In genomic region chr20:45927071-45927878, GRCh38 we compare ENCODE assay signal across 23 cellular contexts. TPM values are rescaled to one million over a fixed set of nuclear protein-coding genes. Genes with fewer than 3 reads are reported as not detected.
DNase-seq lines count a peak whose midpoint lies in the region; ATAC-seq and TF ChIP-seq lines count a peak whose summit lies in the region.
"Had no signal": no experiment of that assay in that cellular context is flagged by ENCODE, and none has a peak within 500 bp of the region (broad histone marks: within the 10 kb centered on the region; RNA-seq: fewer than 3 reads in every experiment).

No MANE protein-coding gene starts in this region.

- intact Hi-C loops in Panc1 (cut with micrococcal nuclease; ENCODE audit: unreplicated experiment) = no loop called here

- DNase-seq in DND-41 = no peak
- DNase-seq in Panc1 (ENCODE audit: low read depth, low spot score) = no peak
- DNase-seq in left lobe of liver (ENCODE audit: low spot score) = no peak
- no peak for DNase-seq in neural crest cell (ENCODE audit: low read depth, low spot score)
- no peak for DNase-seq in NCI-H345 (lab: John Stamatoyannopoulos, UW)
- no peak for DNase-seq in NCI-H82 treated with DMSO at 0.1 percent for 48 hours (lab: John Stamatoyannopoulos, UW; ENCODE audit: unreplicated experiment)
- DNase-seq in activated CD8-positive, alpha-beta memory T cell treated with anti-CD3 and anti-CD28 coated beads, Interleukin-2, amount 10 ng/mL, durations not matched to agents 7 days and 5 days = no peak
- DNase-seq: ACHN, AML-193, DMS79, NCI-H1048, NCI-H1436 treated with DMSO at 0.1 percent for 48 hours, NCI-H2029 treated with DMSO at 0.1 percent for 48 hours, NCI-H2171 treated with DMSO at 0.1 percent for 48 hours, NCI-H748 treated with DMSO at 0.1 percent for 48 hours, PC-3, Right ventricle myocardium superior had no signal

- H3K27ac ChIP-seq in DND-41 (ENCODE audit: low read length) = no peak overlapping the region
- H3K27ac ChIP-seq in Panc1 (ENCODE audit: low read length) = no peak overlapping the region
- H3K27ac ChIP-seq: KMS-11 had no signal

- TF ChIP-seq CTCF in DND-41 (IDR thresholded peaks at IDR 0.05; ENCODE audit: borderline replicate concordance, extremely low read depth, low read length, poor library complexity, severe bottlenecking) (no peak), Panc1 (IDR thresholded peaks at IDR 0.05) (no peak), neural crest cell (conservative IDR thresholded peaks at IDR 0.05) (no peak)

- no peaks in the 10 kb centered on the region for H3K36me3 ChIP-seq in DND-41 (ENCODE audit: insufficient read depth, low read length)
- no peaks in the 10 kb centered on the region for H3K36me3 ChIP-seq in Panc1 (ENCODE audit: control insufficient read depth, insufficient read depth, low read length)
- H3K36me3 ChIP-seq: HAP-1 had no signal

- ATAC-seq in DND-41 (ENCODE audit: insufficient read depth, low read depth) (peak; percentile 18; the same call in 1 of the 3 replicates), Panc1 (0 out of 2 replicates have a peak, but pooled peaks have one; percentile 13), left lobe of liver (peak; percentile 37), HG02884 (IDR thresholded peaks at IDR 0.05; ENCODE audit: unreplicated experiment) (no peak)
- ATAC-seq in activated CD8-positive, alpha-beta memory T cell treated with anti-CD3 and anti-CD28 coated beads, Interleukin-2, amount 10 ng/mL, durations not matched to agents 7 days and 5 days = no peak
- ATAC-seq: PC-3 had no signal

- H3K4me3 ChIP-seq in DND-41 (ENCODE audit: low read depth in 1 of 2, low read length in 2 of 2) (no peak overlapping the region), Panc1 (ENCODE audit: low read depth in 2 of 2, low read length in 2 of 2) (no peak overlapping the region)
- H3K4me3 ChIP-seq: HAP-1 had no signal

- H3K9me3 ChIP-seq in DND-41 (ENCODE audit: insufficient read depth, low read length, severe bottlenecking) (no peaks in the 10 kb centered on the region), Panc1 (ENCODE audit: control insufficient read depth, insufficient read depth, low read depth, low read length) (no peaks in the 10 kb centered on the region)
- H3K9me3 ChIP-seq: HAP-1 had no signal

- no TSS peak for BruUV-seq in Panc1 (replicated peaks; lab: Mats Ljungman, UMichigan)

- CTCF ChIA-PET in Panc1 (lab: Charles Lee) = interaction anchor here (1.6 kb wide), 1 partner anchor 37 kb away, joined by 3 read pairs; no protein-coding TSS in a partner anchor
- CTCF ChIA-PET in activated CD8-positive, alpha-beta memory T cell treated with anti-CD3 and anti-CD28 coated beads, Interleukin-2, amount 10 ng/mL, durations not matched to agents 7 days and 5 days (lab: Charles Lee) = interaction anchor here (0.7 to 1.2 kb wide), 2 partner anchors 60 to 1357 kb away, joined by 3 read pairs; no protein-coding TSS in a partner anchor

- H3K4me1 Mint-ChIP-seq in neural crest cell = no peaks in the 10 kb centered on the region
- no peaks in the 10 kb centered on the region for H3K4me1 Mint-ChIP-seq in activated CD8-positive, alpha-beta memory T cell treated with anti-CD3 and anti-CD28 coated beads, Interleukin-2, amount 10 ng/mL, durations not matched to agents 7 days and 5 days

- peaks cover 3% of the 10 kb centered on the region for H3K27me3 Mint-ChIP-seq in neural crest cell (ENCODE audit: low read depth)
- H3K27me3 Mint-ChIP-seq in activated CD8-positive, alpha-beta memory T cell treated with anti-CD3 and anti-CD28 coated beads, Interleukin-2, amount 10 ng/mL, durations not matched to agents 7 days and 5 days = peaks cover 3% of the 10 kb centered on the region

- H3K27ac Mint-ChIP-seq in neural crest cell (ENCODE audit: unreplicated experiment) = no peak overlapping the region
- H3K27ac Mint-ChIP-seq in activated CD8-positive, alpha-beta memory T cell treated with anti-CD3 and anti-CD28 coated beads, Interleukin-2, amount 10 ng/mL, durations not matched to agents 7 days and 5 days = no peak overlapping the region

- H3K27me3 ChIP-seq in DND-41 (ENCODE audit: insufficient read depth, low read length, poor library complexity) = no peaks in the 10 kb centered on the region
- H3K27me3 ChIP-seq in Panc1 (ENCODE audit: control insufficient read depth, insufficient read depth, low read length) = no peaks in the 10 kb centered on the region

- H3K79me2 ChIP-seq in DND-41 (ENCODE audit: insufficient read depth, low read length) = no peaks in the 10 kb centered on the region

- H3K4me1 ChIP-seq in DND-41 (ENCODE audit: insufficient read depth, low read length) = no peaks in the 10 kb centered on the region
- H3K4me1 ChIP-seq in Panc1 (ENCODE audit: control insufficient read depth, insufficient read depth, low read length) = no peaks in the 10 kb centered on the region

- POLR2A ChIA-PET in Panc1 (lab: Charles Lee) = no interaction called here

- no peaks in the 10 kb centered on the region for H4K20me1 ChIP-seq in DND-41 (ENCODE audit: insufficient read depth, low read length)

- H3K9me3 Mint-ChIP-seq in neural crest cell = no peaks in the 10 kb centered on the region
- H3K9me3 Mint-ChIP-seq in activated CD8-positive, alpha-beta memory T cell treated with anti-CD3 and anti-CD28 coated beads, Interleukin-2, amount 10 ng/mL, durations not matched to agents 7 days and 5 days (ENCODE audit: low read depth) = no peaks in the 10 kb centered on the region
- H3K9me3 Mint-ChIP-seq: CD14-positive monocyte had no signal

- H3K4me2 ChIP-seq in DND-41 (ENCODE audit: insufficient read depth, low read length) = no peak overlapping the region
- H3K4me2 ChIP-seq: KMS-11 had no signal

- H3K9ac ChIP-seq in DND-41 (ENCODE audit: low read depth, low read length) = no peak overlapping the region
- H3K9ac ChIP-seq: KMS-11 had no signal

- H3K36me3 Mint-ChIP-seq in neural crest cell (ENCODE audit: low read depth) = no peaks in the 10 kb centered on the region
- H3K36me3 Mint-ChIP-seq in activated CD8-positive, alpha-beta memory T cell treated with anti-CD3 and anti-CD28 coated beads, Interleukin-2, amount 10 ng/mL, durations not matched to agents 7 days and 5 days = no peaks in the 10 kb centered on the region

- H3K4me3 Mint-ChIP-seq in neural crest cell = peak overlapping the region; percentile 16
- H3K4me3 Mint-ChIP-seq in activated CD8-positive, alpha-beta memory T cell treated with anti-CD3 and anti-CD28 coated beads, Interleukin-2, amount 10 ng/mL, durations not matched to agents 7 days and 5 days = no peak overlapping the region

- in situ Hi-C loops in Panc1 (cut with HindIII; ENCODE audit: low pct_unique_long_range_greater_than_20kb, low sequenced_read_pairs) = no loop called here

- H2AFZ ChIP-seq in DND-41 (ENCODE audit: low read depth, low read length) = no peak overlapping the region

RNA-seq across cellular contexts. Expression of gene PCIF1, which starts 7.2 kb away (rescaled TPM):
- 24.6 TPM for total RNA-seq in Panc1 (2021; ENCODE audit: unreplicated experiment)
- polyA plus RNA-seq in Panc1 (2012; ENCODE audit: insufficient read length) = 34.8 TPM
- total RNA-seq in left lobe of liver = 11.2 TPM
- 36.4 and 36.5 TPM in 2 replicates for total RNA-seq in neural crest cell
- total RNA-seq in activated CD8-positive, alpha-beta memory T cell treated with anti-CD3 and anti-CD28 coated beads, Interleukin-2, amount 10 ng/mL, durations not matched to agents 7 days and 5 days = 10 to 100 TPM; 41.6 to 52.3 TPM

RNA-seq across cellular contexts. Expression of gene PLTP, which starts 15.3 kb away (rescaled TPM):
- total RNA-seq in Panc1 (2021; ENCODE audit: unreplicated experiment) (17.7 TPM), left lobe of liver (18.8 TPM), neural crest cell (56.6 and 61.0 TPM in 2 replicates)
- polyA plus RNA-seq in Panc1 (2012; ENCODE audit: insufficient read length) = 73.4 TPM
- total RNA-seq in activated CD8-positive, alpha-beta memory T cell treated with anti-CD3 and anti-CD28 coated beads, Interleukin-2, amount 10 ng/mL, durations not matched to agents 7 days and 5 days = 1 to 10 TPM; 3.2 to 3.3 TPM

RNA-seq across cellular contexts. Expression of gene CTSA, which starts 36.1 kb away (rescaled TPM):
- 232 TPM for total RNA-seq in Panc1 (2021; ENCODE audit: unreplicated experiment)
- polyA plus RNA-seq in Panc1 (2012; ENCODE audit: insufficient read length) = 267 TPM
- total RNA-seq in left lobe of liver = 68.3 TPM
- total RNA-seq in neural crest cell = 49.7 and 55.3 TPM in 2 replicates
- 10 to 100 TPM; 55.5 to 69.6 TPM for total RNA-seq in activated CD8-positive, alpha-beta memory T cell treated with anti-CD3 and anti-CD28 coated beads, Interleukin-2, amount 10 ng/mL, durations not matched to agents 7 days and 5 days

RNA-seq across cellular contexts. Expression of gene NEURL2, which starts 36.3 kb away (rescaled TPM):
- total RNA-seq in Panc1 (2021; ENCODE audit: unreplicated experiment) = 3.0 TPM
- polyA plus RNA-seq in Panc1 (2012; ENCODE audit: insufficient read length) = 4.1 TPM
- 6.9 TPM for total RNA-seq in left lobe of liver
- total RNA-seq in neural crest cell = 3.3 and 3.5 TPM in 2 replicates
- 1 to 10 TPM in 1 of 2 experiments, under 1 TPM in 1; 0.91 to 1.9 TPM for total RNA-seq in activated CD8-positive, alpha-beta memory T cell treated with anti-CD3 and anti-CD28 coated beads, Interleukin-2, amount 10 ng/mL, durations not matched to agents 7 days and 5 days

RNA-seq across cellular contexts. Expression of gene SPATA25, which starts 39.9 kb away (rescaled TPM):
- total RNA-seq in Panc1 (2021; ENCODE audit: unreplicated experiment) (1.8 TPM), left lobe of liver (4.2 TPM), neural crest cell (0.41 and 2.2 TPM in 2 replicates)
- 0.99 TPM for polyA plus RNA-seq in Panc1 (2012; ENCODE audit: insufficient read length)
- total RNA-seq in activated CD8-positive, alpha-beta memory T cell treated with anti-CD3 and anti-CD28 coated beads, Interleukin-2, amount 10 ng/mL, durations not matched to agents 7 days and 5 days = 1 to 10 TPM in 1 of 2 experiments, under 1 TPM in 1; 0.55 to 1.2 TPM
- total RNA-seq: G401, NCI-H460 had no signal
- polyA plus RNA-seq: CD14-positive monocyte had no signal

Comparison
In these comparisons a context has a peak if more than half of its experiments do, and no peak if none do; other contexts are left out.
1. ATAC-seq: peak in DND-41 (single experiment), Panc1 (single experiment) and left lobe of liver (single experiment); none in activated CD8-positive, alpha-beta memory T cell treated with anti-CD3 and anti-CD28 coated beads, Interleukin-2, amount 10 ng/mL, durations not matched to agents 7 days and 5 days (single experiment) and HG02884 (single experiment).